8 cellular contexts compared by ENCODE assay signal in genomic region chr16:21542075-21542474, GRCh38. TPM values are rescaled to one million over a fixed set of nuclear protein-coding genes. Genes with fewer than 3 reads are reported as not detected.
DNase-seq lines count a peak whose midpoint lies in the region; ATAC-seq and TF ChIP-seq lines count a peak whose summit lies in the region.
"Not testable (repeated sequence)": the region's sequence is repeated elsewhere in the genome, so short reads cannot be mapped to it uniquely, and the experiment has no call there.

No MANE protein-coding gene starts in this region.

- not testable (repeated sequence) for H3K27ac Mint-ChIP-seq in T-helper 17 cell
- peak overlapping the region; percentile 63 for H3K27ac Mint-ChIP-seq in activated CD8-positive, alpha-beta T cell treated with anti-CD3 and anti-CD28 coated beads for 36 hours
- peak overlapping the region; percentile 30 for H3K27ac Mint-ChIP-seq in activated naive CD4-positive, alpha-beta T cell treated with anti-CD3 and anti-CD28 coated beads, Interleukin-2, amount 50 U/mL, for 24 hours
- H3K27ac Mint-ChIP-seq in effector memory CD8-positive, alpha-beta T cell: peak overlapping the region; percentile 22 to 95
- H3K27ac Mint-ChIP-seq in natural killer cell: peak overlapping the region; percentile 38 to 90
- H3K27ac Mint-ChIP-seq in stimulated activated naive B cell treated with anti-CD40 and anti-IgM and Interleukin-4, amounts not matched to agents 10 μg/mL and 1 μg/mL and 100 μg/mL, for 72 hours: peak overlapping the region; percentile 79

- not testable (repeated sequence) for H3K9ac ChIP-seq in BLaER1

- H4K20me1 ChIP-seq in BLaER1: not testable (repeated sequence)

- H3K4me3 ChIP-seq in BLaER1; HL-60 (replicated peaks; ENCODE audit: insufficient read depth, low read length): not testable (repeated sequence)

- POLR2A ChIA-PET in activated CD8-positive, alpha-beta T cell treated with anti-CD3 and anti-CD28 coated beads for 36 hours (lab: Charles Lee): not testable (repeated sequence)

- not testable (repeated sequence) for H3K27ac ChIP-seq in BLaER1
- H3K27ac ChIP-seq in HL-60 (replicated peaks): peak overlapping the region; percentile 57

- H3K4me1 ChIP-seq in BLaER1: peaks cover 49% of the 10 kb centered on the region

- not testable (repeated sequence) for H3K9me3 ChIP-seq in BLaER1; T-helper 17 cell (ENCODE audit: control insufficient read depth, low read length, poor library complexity, severe bottlenecking)

- DNase-seq in HL-60 (ENCODE audit: low read depth in 1 of 2, low spot score in 1 of 2); T-helper 17 cell; activated CD8-positive, alpha-beta T cell treated with anti-CD3 and anti-CD28 coated beads for 36 hours; effector memory CD8-positive, alpha-beta T cell; natural killer cell; stimulated activated naive B cell treated with anti-CD40 and anti-IgM and Interleukin-4, amounts not matched to agents 10 μg/mL and 1 μg/mL and 100 μg/mL, for 72 hours: not testable (repeated sequence)

- TF ChIP-seq CTCF in HL-60 (IDR thresholded peaks at IDR 0.05; ENCODE audit: insufficient read depth, low read length); activated CD8-positive, alpha-beta T cell treated with anti-CD3 and anti-CD28 coated beads for 36 hours (IDR thresholded peaks at IDR 0.05); natural killer cell (IDR thresholded peaks at IDR 0.05): not testable (repeated sequence)

- not testable (repeated sequence) for H3K27me3 ChIP-seq in BLaER1; HL-60 (ENCODE audit: insufficient read depth, poor library complexity, severe bottlenecking)

- H3K4me1 Mint-ChIP-seq in T-helper 17 cell: not testable (repeated sequence)
- peaks cover 32% of the 10 kb centered on the region for H3K4me1 Mint-ChIP-seq in activated CD8-positive, alpha-beta T cell treated with anti-CD3 and anti-CD28 coated beads for 36 hours (ENCODE audit: low read depth)
- peaks cover 20% of the 10 kb centered on the region for H3K4me1 Mint-ChIP-seq in activated naive CD4-positive, alpha-beta T cell treated with anti-CD3 and anti-CD28 coated beads, Interleukin-2, amount 50 U/mL, for 24 hours
- H3K4me1 Mint-ChIP-seq in effector memory CD8-positive, alpha-beta T cell (ENCODE audit: low read depth in 2 of 2): peaks cover 8 to 19% of the 10 kb centered on the region in 2 donors
- peaks cover 12 to 28% of the 10 kb centered on the region in 2 donors for H3K4me1 Mint-ChIP-seq in natural killer cell
- peaks cover 33 to 52% of the 10 kb centered on the region in 2 donors for H3K4me1 Mint-ChIP-seq in stimulated activated naive B cell treated with anti-CD40 and anti-IgM and Interleukin-4, amounts not matched to agents 10 μg/mL and 1 μg/mL and 100 μg/mL, for 72 hours

- not testable (repeated sequence) for H3K36me3 ChIP-seq in BLaER1

- ATAC-seq in T-helper 17 cell; activated CD8-positive, alpha-beta T cell treated with anti-CD3 and anti-CD28 coated beads for 36 hours; effector memory CD8-positive, alpha-beta T cell (replicated peaks); natural killer cell; stimulated activated naive B cell treated with anti-CD40 and anti-IgM and Interleukin-4, amounts not matched to agents 10 μg/mL and 1 μg/mL and 100 μg/mL, for 72 hours (replicated peaks): not testable (repeated sequence)

- peak overlapping the region; percentile 92 for H3K4me2 ChIP-seq in BLaER1

- H3K9me3 Mint-ChIP-seq in activated CD8-positive, alpha-beta T cell treated with anti-CD3 and anti-CD28 coated beads for 36 hours; activated naive CD4-positive, alpha-beta T cell treated with anti-CD3 and anti-CD28 coated beads, Interleukin-2, amount 50 U/mL, for 24 hours; effector memory CD8-positive, alpha-beta T cell; natural killer cell; stimulated activated naive B cell treated with anti-CD40 and anti-IgM and Interleukin-4, amounts not matched to agents 10 μg/mL and 1 μg/mL and 100 μg/mL, for 72 hours: not testable (repeated sequence)

- not testable (repeated sequence) for H3K36me3 Mint-ChIP-seq in T-helper 17 cell (ENCODE audit: low read depth); activated CD8-positive, alpha-beta T cell treated with anti-CD3 and anti-CD28 coated beads for 36 hours (ENCODE audit: low read depth); activated naive CD4-positive, alpha-beta T cell treated with anti-CD3 and anti-CD28 coated beads, Interleukin-2, amount 50 U/mL, for 24 hours; natural killer cell; stimulated activated naive B cell treated with anti-CD40 and anti-IgM and Interleukin-4, amounts not matched to agents 10 μg/mL and 1 μg/mL and 100 μg/mL, for 72 hours
- peaks cover 24% of the 10 kb centered on the region for H3K36me3 Mint-ChIP-seq in effector memory CD8-positive, alpha-beta T cell (ENCODE audit: insufficient read depth)

- intact Hi-C loops in activated CD8-positive, alpha-beta T cell treated with anti-CD3 and anti-CD28 coated beads for 36 hours (cut with micrococcal nuclease); natural killer cell (cut with micrococcal nuclease): not testable (repeated sequence)

- peak overlapping the region; percentile 19 for H3K4me3 Mint-ChIP-seq in T-helper 17 cell
- H3K4me3 Mint-ChIP-seq in activated CD8-positive, alpha-beta T cell treated with anti-CD3 and anti-CD28 coated beads for 36 hours; activated naive CD4-positive, alpha-beta T cell treated with anti-CD3 and anti-CD28 coated beads, Interleukin-2, amount 50 U/mL, for 24 hours; natural killer cell: not testable (repeated sequence)
- H3K4me3 Mint-ChIP-seq in effector memory CD8-positive, alpha-beta T cell: peak overlapping the region in 1 of 2 donors; percentile 77
- H3K4me3 Mint-ChIP-seq in stimulated activated naive B cell treated with anti-CD40 and anti-IgM and Interleukin-4, amounts not matched to agents 10 μg/mL and 1 μg/mL and 100 μg/mL, for 72 hours: peak overlapping the region; percentile 65 to 69

- CTCF ChIA-PET in activated CD8-positive, alpha-beta T cell treated with anti-CD3 and anti-CD28 coated beads for 36 hours (lab: Charles Lee): not testable (repeated sequence)

- not testable (repeated sequence) for H3K27me3 Mint-ChIP-seq in T-helper 17 cell; activated CD8-positive, alpha-beta T cell treated with anti-CD3 and anti-CD28 coated beads for 36 hours; activated naive CD4-positive, alpha-beta T cell treated with anti-CD3 and anti-CD28 coated beads, Interleukin-2, amount 50 U/mL, for 24 hours; effector memory CD8-positive, alpha-beta T cell; stimulated activated naive B cell treated with anti-CD40 and anti-IgM and Interleukin-4, amounts not matched to agents 10 μg/mL and 1 μg/mL and 100 μg/mL, for 72 hours
- peaks cover 0 to 16% of the 10 kb centered on the region in 2 donors for H3K27me3 Mint-ChIP-seq in natural killer cell (ENCODE audit: low read depth in 2 of 2)

RNA-seq across cellular contexts. Expression of gene METTL9, which starts 57.3 kb away (rescaled TPM):
- total RNA-seq in T-helper 17 cell (10 to 100 TPM; 79.0 to 80.3 TPM), natural killer cell (100 to 1,000 TPM in 1 of 3 donors, 10 to 100 TPM in 2; 73.1 to 110 (median 85.1) TPM)
- total RNA-seq in activated CD8-positive, alpha-beta T cell treated with anti-CD3 and anti-CD28 coated beads for 36 hours: 100 to 1,000 TPM; 116 to 122 TPM
